10 cellular contexts compared by ENCODE assay signal in the genomic region with DNA sequence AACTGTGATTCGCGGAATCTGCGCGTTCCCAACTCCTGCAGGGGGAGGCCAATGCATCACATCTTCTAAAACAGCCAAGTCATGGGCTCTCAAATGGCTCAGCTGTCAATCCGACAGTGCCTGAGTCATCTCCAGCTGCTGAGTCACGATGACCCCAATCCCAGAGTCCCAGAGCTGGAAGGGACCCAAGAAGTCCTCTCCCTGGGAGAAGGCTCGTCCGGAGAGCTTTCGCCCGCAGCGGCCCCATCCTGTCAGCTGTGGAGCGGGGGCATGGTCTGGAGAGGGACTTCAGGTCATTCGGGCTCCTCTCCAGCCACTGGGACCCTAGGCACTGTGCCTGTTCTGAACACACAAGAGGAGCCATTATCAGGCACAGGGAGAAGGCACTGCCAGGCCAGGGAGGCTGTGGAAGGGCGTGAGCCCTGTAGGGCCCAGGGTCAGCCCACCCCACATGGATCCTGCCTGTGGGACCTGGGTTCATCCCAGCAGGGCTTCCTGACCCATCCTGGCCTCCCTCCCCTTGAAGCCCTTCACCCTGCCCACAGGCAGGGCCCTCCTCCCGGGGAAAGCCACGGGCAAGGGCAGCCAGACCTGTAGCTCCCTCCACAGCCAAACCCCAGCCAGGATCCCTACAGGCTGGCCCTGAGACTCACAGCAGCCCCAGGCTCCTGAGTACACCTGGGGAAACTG. TPM values are rescaled to one million over a fixed set of nuclear protein-coding genes. Genes with fewer than 3 reads are reported as not detected.
DNase-seq lines count a peak whose midpoint lies in the region; ATAC-seq, FAIRE-seq and TF ChIP-seq lines count a peak whose summit lies in the region.
"Had no signal": no experiment of that assay in that cellular context is flagged by ENCODE, and none has a peak within 500 bp of the region (broad histone marks: within the 10 kb centered on the region; RNA-seq: fewer than 3 reads in every experiment).

No MANE protein-coding gene starts in this region.

- H3K36me3 ChIP-seq in SK-N-SH (replicated peaks in 1 of 2; ENCODE audit: control insufficient read depth in 1 of 2, insufficient read depth in 2 of 2, low read length in 1 of 2) = no peaks in the 10 kb centered on the region
- no peaks in the 10 kb centered on the region for H3K36me3 ChIP-seq in effector memory CD4-positive, alpha-beta T cell (ENCODE audit: control insufficient read depth, insufficient read depth, low read length)

- peak; percentile 93 for DNase-seq in Daoy (ENCODE audit: low read depth)
- DNase-seq in SK-N-SH = no peak
- peak; percentile 73 to 88 for DNase-seq in frontal cortex (ENCODE audit: low spot score in 2 of 2)
- DNase-seq in pons (ENCODE audit: low spot score) = peak; percentile 62
- no peak for DNase-seq in effector memory CD4-positive, alpha-beta T cell
- DNase-seq in DMS114 treated with DMSO at 0.1 percent for 48 hours (lab: John Stamatoyannopoulos, UW; ENCODE audit: unreplicated experiment) = no peak
- no peak for DNase-seq in HuH-7.5 (ENCODE audit: low spot score)

- no peak for ATAC-seq in HG02759 (IDR thresholded peaks at IDR 0.05; ENCODE audit: unreplicated experiment)
- ATAC-seq: GM12878, WTC11 had no signal

- WGBS in SK-N-SH (ENCODE audit: low lambda C conversion rate) = 40% methylated on average over 15 of the region's 16 CpGs

- no peaks in the 10 kb centered on the region for H3K9me3 ChIP-seq in SK-N-SH
- no peaks in the 10 kb centered on the region for H3K9me3 ChIP-seq in effector memory CD4-positive, alpha-beta T cell (ENCODE audit: control insufficient read depth, low read length)

- H4K20me1 ChIP-seq in SK-N-SH (ENCODE audit: insufficient read depth) = no peaks in the 10 kb centered on the region

- 0 out of 4 replicates have a peak, but pooled peaks cover 0 to 6% of the 10 kb centered on the region in 2 experiments for H3K4me1 ChIP-seq in SK-N-SH (ENCODE audit: control insufficient read depth in 1 of 2, insufficient read depth in 2 of 2, low read depth in 1 of 2, low read length in 1 of 2)
- H3K4me1 ChIP-seq in effector memory CD4-positive, alpha-beta T cell (ENCODE audit: control insufficient read depth, insufficient read depth, low read length, poor library complexity, severe bottlenecking) = peaks cover 4% of the 10 kb centered on the region

- H2AFZ ChIP-seq in SK-N-SH (ENCODE audit: low read depth) = no peak overlapping the region

- no peaks in the 10 kb centered on the region for H3K27me3 ChIP-seq in SK-N-SH (ENCODE audit: insufficient read depth)
- H3K27me3 ChIP-seq in effector memory CD4-positive, alpha-beta T cell (replicated peaks; ENCODE audit: control insufficient read depth, insufficient read depth, low read length, poor library complexity, severe bottlenecking) = no peaks in the 10 kb centered on the region

- no peak overlapping the region for H3K4me3 ChIP-seq in SK-N-SH (ENCODE audit: low read depth in 2 of 2, low read length in 1 of 2)
- no peak overlapping the region for H3K4me3 ChIP-seq in effector memory CD4-positive, alpha-beta T cell (ENCODE audit: insufficient read depth, low read depth, low read length, poor library complexity, severe bottlenecking)
- H3K4me3 ChIP-seq: GM12878 had no signal

- no peaks in the 10 kb centered on the region for H3K9me2 ChIP-seq in SK-N-SH

- H3K79me2 ChIP-seq in SK-N-SH (ENCODE audit: insufficient read depth) = no peaks in the 10 kb centered on the region

- TF ChIP-seq CTCF in SK-N-SH (IDR thresholded peaks at IDR 0.05) = no peak

- no peaks in the 10 kb centered on the region for H3F3A ChIP-seq in SK-N-SH (replicated peaks; ENCODE audit: insufficient read depth)

- CTCF ChIA-PET in SK-N-SH (lab: Yijun Ruan, JAX) = interaction anchor here (1.5 kb wide), 1 partner anchor 51 kb away, joined by 5 read pairs; no protein-coding TSS in a partner anchor

- peak overlapping the region; percentile 27; the same call in 1 of the 2 replicates for H3K4me2 ChIP-seq in SK-N-SH

- TF ChIP-seq EP300 in SK-N-SH (IDR thresholded peaks at IDR 0.05; ENCODE audit: borderline replicate concordance in 1 of 2, low read depth in 1 of 2, low read length in 1 of 2) = peak in 1 of 2 experiments; percentile 37; a peak in 1 of 4 replicates

- H3K27ac ChIP-seq in SK-N-SH (ENCODE audit: low read depth in 2 of 2, low read length in 1 of 2) = peak overlapping the region in 1 of 2 experiments; percentile 41; a peak in 1 of 4 replicates
- no peak overlapping the region for H3K27ac ChIP-seq in effector memory CD4-positive, alpha-beta T cell (ENCODE audit: insufficient read depth, low read length, poor library complexity, severe bottlenecking)

- no peak overlapping the region for H3K9ac ChIP-seq in SK-N-SH

- TF ChIP-seq RAD21 in SK-N-SH (IDR thresholded peaks at IDR 0.05; ENCODE audit: low read length) = no peak

- FAIRE-seq in frontal cortex (lab: Jason Lieb, UNC) = no peak
- FAIRE-seq: GM12878 had no signal

- POLR2A ChIA-PET in SK-N-SH (lab: Yijun Ruan, JAX) = no interaction called here

TF ChIP-seq in SK-N-SH, 30 proteins besides CTCF, POLR2A, EP300 and RAD21 (continues in another document):
- TF ChIP-seq, protein P1, sequence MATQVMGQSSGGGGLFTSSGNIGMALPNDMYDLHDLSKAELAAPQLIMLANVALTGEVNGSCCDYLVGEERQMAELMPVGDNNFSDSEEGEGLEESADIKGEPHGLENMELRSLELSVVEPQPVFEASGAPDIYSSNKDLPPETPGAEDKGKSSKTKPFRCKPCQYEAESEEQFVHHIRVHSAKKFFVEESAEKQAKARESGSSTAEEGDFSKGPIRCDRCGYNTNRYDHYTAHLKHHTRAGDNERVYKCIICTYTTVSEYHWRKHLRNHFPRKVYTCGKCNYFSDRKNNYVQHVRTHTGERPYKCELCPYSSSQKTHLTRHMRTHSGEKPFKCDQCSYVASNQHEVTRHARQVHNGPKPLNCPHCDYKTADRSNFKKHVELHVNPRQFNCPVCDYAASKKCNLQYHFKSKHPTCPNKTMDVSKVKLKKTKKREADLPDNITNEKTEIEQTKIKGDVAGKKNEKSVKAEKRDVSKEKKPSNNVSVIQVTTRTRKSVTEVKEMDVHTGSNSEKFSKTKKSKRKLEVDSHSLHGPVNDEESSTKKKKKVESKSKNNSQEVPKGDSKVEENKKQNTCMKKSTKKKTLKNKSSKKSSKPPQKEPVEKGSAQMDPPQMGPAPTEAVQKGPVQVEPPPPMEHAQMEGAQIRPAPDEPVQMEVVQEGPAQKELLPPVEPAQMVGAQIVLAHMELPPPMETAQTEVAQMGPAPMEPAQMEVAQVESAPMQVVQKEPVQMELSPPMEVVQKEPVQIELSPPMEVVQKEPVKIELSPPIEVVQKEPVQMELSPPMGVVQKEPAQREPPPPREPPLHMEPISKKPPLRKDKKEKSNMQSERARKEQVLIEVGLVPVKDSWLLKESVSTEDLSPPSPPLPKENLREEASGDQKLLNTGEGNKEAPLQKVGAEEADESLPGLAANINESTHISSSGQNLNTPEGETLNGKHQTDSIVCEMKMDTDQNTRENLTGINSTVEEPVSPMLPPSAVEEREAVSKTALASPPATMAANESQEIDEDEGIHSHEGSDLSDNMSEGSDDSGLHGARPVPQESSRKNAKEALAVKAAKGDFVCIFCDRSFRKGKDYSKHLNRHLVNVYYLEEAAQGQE (IDR thresholded peaks at IDR 0.05; ENCODE audit: low read depth, low read length) = no peak
- TF ChIP-seq CHD2 (IDR thresholded peaks at IDR 0.05; ENCODE audit: low read length, partially characterized antibody) (no peak), TEAD4 (IDR thresholded peaks at IDR 0.05; ENCODE audit: borderline replicate concordance, insufficient read depth) (0 out of 2 replicates have a peak, but pooled peaks have one; percentile 24), RXRA (IDR thresholded peaks at IDR 0.05; ENCODE audit: borderline replicate concordance, low read depth) (peak; percentile 13; the same call in 1 of the 2 replicates), RCOR1 (IDR thresholded peaks at IDR 0.05; ENCODE audit: low read length) (no peak), ELF1 (IDR thresholded peaks at IDR 0.05) (no peak), NRF1 (IDR thresholded peaks at IDR 0.05; ENCODE audit: low read depth, low read length) (no peak), GABPA (IDR thresholded peaks at IDR 0.05; ENCODE audit: low read depth) (no peak), MXI1 (IDR thresholded peaks at IDR 0.05; ENCODE audit: low read depth, low read length) (no peak), JUND (IDR thresholded peaks at IDR 0.05) (peak; percentile 85), FOXJ3 (CRISPR knock-in tag; IDR thresholded peaks at IDR 0.05) (no peak), NFIC (IDR thresholded peaks at IDR 0.05; ENCODE audit: borderline replicate concordance) (peak; percentile 71), PBX3 (IDR thresholded peaks at IDR 0.05) (peak; percentile 93), MAX (IDR thresholded peaks at IDR 0.05; ENCODE audit: low read depth) (no peak), EZH2phosphoT487 (IDR thresholded peaks at IDR 0.05; ENCODE audit: borderline replicate concordance, low read depth) (no peak), USF2 (IDR thresholded peaks at IDR 0.05; ENCODE audit: borderline replicate concordance, low read depth, low read length) (no peak), FOXM1 (IDR thresholded peaks at IDR 0.05; ENCODE audit: low read depth) (no peak)

RNA-seq across cellular contexts. Expression of gene GPC1, which starts 47.6 kb away (rescaled TPM):
- total RNA-seq in Daoy (2014; rRNA removed; shearing (Covaris generic)) = 9.7 and 20.1 TPM in 2 replicates
- 49.0 and 65.5 TPM in 2 replicates for polyA plus RNA-seq in SK-N-SH (2012; rRNA removed)
- polyA plus RNA-seq in SK-N-SH (2012; cell fraction: cytosol; rRNA removed) = 25.9 and 50.4 TPM in 2 replicates
- polyA plus RNA-seq in SK-N-SH (2012; cell fraction: nucleus; rRNA removed) = 183 TPM in 2 replicates
- total RNA-seq in frontal cortex = 38.7 TPM

Comparison
In these comparisons a context has a peak if more than half of its experiments do, and no peak if none do; other contexts are left out.
1. DNase-seq: peak in Daoy (single experiment), frontal cortex (2 of 2) and pons (single experiment); none in SK-N-SH (single experiment), effector memory CD4-positive, alpha-beta T cell (0 of 3), DMS114 treated with DMSO at 0.1 percent for 48 hours (single experiment) and HuH-7.5 (single experiment).